8 cellular contexts compared by ENCODE assay signal in the genomic region with DNA sequence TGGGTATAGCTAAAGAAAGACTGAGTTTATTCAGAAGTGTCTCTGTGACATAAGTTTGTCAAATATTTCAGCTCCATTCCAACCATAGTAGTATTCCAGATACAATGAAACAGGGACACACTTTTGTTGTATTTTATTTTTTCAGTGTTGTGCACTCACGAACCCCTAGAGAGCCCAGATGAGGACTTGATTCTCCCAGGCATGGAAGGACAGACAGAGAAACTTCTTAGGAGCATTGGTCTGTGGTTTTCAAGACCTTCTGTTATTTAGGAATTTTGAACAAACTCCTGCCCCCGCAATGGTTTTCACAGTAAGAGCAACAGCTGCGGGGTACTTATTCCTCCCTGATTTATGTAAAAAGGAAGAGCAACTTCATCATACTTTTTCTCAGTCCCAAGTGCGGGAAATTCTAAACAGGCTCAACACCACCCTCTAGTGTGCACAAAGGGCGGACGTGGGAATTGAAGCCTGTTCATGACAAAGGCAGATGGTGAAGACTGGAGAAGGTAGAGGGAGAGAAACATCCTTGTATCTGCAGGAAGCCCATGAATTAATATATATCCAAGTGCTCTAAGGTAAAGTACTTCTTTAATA.
A peak's percentile ranks its signal among the peaks of the same experiment; 100 is the strongest.
DNase-seq lines count a peak whose midpoint lies in the region; ATAC-seq and TF ChIP-seq lines count a peak whose summit lies in the region.

No MANE protein-coding gene starts in this region.

- no peaks in the 10 kb centered on the region for H3K9me3 ChIP-seq in ovary

- H3K27ac ChIP-seq in foreskin keratinocyte (no peak overlapping the region), ovary (no peak overlapping the region)

- no peak for TF ChIP-seq POLR2A in ovary (IDR thresholded peaks at IDR 0.05)

- H3K4me1 ChIP-seq in foreskin keratinocyte: no peaks in the 10 kb centered on the region
- no peaks in the 10 kb centered on the region for H3K4me1 ChIP-seq in ovary (ENCODE audit: insufficient read depth)

- H3K4me3 ChIP-seq in ovary: no peak overlapping the region

- H3K36me3 ChIP-seq in ovary: no peaks in the 10 kb centered on the region

- TF ChIP-seq CTCF in foreskin keratinocyte (conservative IDR thresholded peaks at IDR 0.05) (peak; percentile 61), ovary (IDR thresholded peaks at IDR 0.05) (peak; percentile 56 to 74 (median 62))

- H3K27me3 ChIP-seq in foreskin keratinocyte: no peaks in the 10 kb centered on the region
- no peaks in the 10 kb centered on the region for H3K27me3 ChIP-seq in ovary

- no peak for TF ChIP-seq EP300 in ovary (IDR thresholded peaks at IDR 0.05)

- ATAC-seq in HG02943 (IDR thresholded peaks at IDR 0.05; ENCODE audit: low read depth, unreplicated experiment) (peak; percentile 59), foreskin keratinocyte (peak; percentile 70)

- WGBS in ovary, 3 donors: 4 to 7% (median 5%) methylated on average over 6 of the region's 6 CpGs

- intact Hi-C loops in ovary (cut with DNase I): loop anchor here in 2 of 4 donors (5.0 to 10.0 kb wide), 4 partner anchors 65 to 835 kb away; partner anchors contain the start of gene IGF1 (in 1 of the 2)

- peak; percentile 18 for DNase-seq in activated T-cell treated with anti-CD3 and anti-CD28 coated beads for 48 hours (ENCODE audit: low read depth)
- no peak for DNase-seq in activated T-cell treated with anti-CD3 and anti-CD28 coated beads for 4 hours
- peak; percentile 68 for DNase-seq in NCI-H345 (lab: John Stamatoyannopoulos, UW)
- DNase-seq in activated CD8-positive, alpha-beta memory T cell treated with anti-CD3 and anti-CD28 coated beads, Interleukin-2, amount 50 U/mL, for 48 hours: peak; percentile 55
- peak; percentile 1 to 33 for DNase-seq in foreskin keratinocyte
- peak; percentile 61 to 81 (median 79) for DNase-seq in ovary
- DNase-seq in activated gamma-delta T cell (lab: John Stamatoyannopoulos, UW): no peak

Comparison
In these comparisons a context has a peak if more than half of its experiments do, and no peak if none do; other contexts are left out.
1. DNase-seq: peak in activated T-cell treated with anti-CD3 and anti-CD28 coated beads for 48 hours (single experiment), NCI-H345 (single experiment), activated CD8-positive, alpha-beta memory T cell treated with anti-CD3 and anti-CD28 coated beads, Interleukin-2, amount 50 U/mL, for 48 hours (single experiment), foreskin keratinocyte (2 of 2) and ovary (5 of 5); none in activated T-cell treated with anti-CD3 and anti-CD28 coated beads for 4 hours (single experiment) and activated gamma-delta T cell (single experiment).